In the genomic region with DNA sequence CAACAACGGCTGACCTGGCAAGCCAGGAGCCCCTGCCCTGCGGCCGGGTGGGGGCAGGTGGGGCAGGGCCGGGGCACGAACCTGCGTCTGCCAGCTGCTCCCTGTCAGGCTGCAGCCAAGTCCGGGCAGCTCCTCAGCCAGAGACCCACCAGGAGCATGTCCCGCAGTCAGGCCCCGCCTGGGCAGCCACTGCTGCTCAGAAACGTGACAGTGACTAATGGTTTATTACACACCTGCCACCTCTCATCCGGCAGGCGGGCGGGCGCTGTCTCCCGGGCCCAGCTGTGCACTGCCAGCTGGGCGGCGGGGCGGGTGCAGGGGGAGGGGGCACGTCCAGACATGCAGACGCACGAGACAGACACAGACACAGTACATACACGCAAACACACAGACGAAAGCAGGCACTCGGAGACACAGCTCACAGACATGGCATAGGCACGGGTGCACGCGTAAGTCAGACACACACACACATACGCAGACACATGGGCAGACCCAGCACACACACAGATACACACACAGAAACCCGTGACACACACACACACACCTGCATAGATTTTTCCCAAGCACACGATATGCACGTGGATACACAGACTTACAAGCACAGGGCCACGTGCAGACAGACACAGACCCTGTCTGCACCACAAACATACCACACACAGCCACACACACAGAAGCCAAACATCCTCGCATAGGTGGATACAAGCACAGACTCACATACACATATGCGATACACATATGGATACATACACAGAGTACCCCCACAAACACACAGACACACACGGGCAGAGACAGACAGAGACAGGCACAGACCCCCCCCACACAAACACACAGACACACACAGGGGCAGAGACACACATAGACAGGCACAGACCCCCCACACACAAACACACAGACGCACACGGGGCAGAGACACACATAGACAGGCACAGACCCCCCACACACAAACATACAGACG, we compare ENCODE assay signal across 1 cellular context.
TF ChIP-seq lines count a peak whose summit lies in the region.

No MANE protein-coding gene starts in this region.

TF ChIP-seq in SK-N-SH, 30 proteins besides CTCF, POLR2A, EP300 and RAD21 (continued from another document):
- TF ChIP-seq, protein P1, sequence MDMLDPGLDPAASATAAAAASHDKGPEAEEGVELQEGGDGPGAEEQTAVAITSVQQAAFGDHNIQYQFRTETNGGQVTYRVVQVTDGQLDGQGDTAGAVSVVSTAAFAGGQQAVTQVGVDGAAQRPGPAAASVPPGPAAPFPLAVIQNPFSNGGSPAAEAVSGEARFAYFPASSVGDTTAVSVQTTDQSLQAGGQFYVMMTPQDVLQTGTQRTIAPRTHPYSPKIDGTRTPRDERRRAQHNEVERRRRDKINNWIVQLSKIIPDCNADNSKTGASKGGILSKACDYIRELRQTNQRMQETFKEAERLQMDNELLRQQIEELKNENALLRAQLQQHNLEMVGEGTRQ (IDR thresholded peaks at IDR 0.05; ENCODE audit: borderline replicate concordance, low read depth, low read length), result no peak
- peak; percentile 86 for TF ChIP-seq MXI1 (IDR thresholded peaks at IDR 0.05; ENCODE audit: low read depth, low read length)
